8 cellular contexts compared by ENCODE assay signal in genomic region chr22:38201371-38201717, GRCh38. TPM values are rescaled to one million over a fixed set of nuclear protein-coding genes. Genes with fewer than 3 reads are reported as not detected.
DNase-seq lines count a peak whose midpoint lies in the region; TF ChIP-seq lines count a peak whose summit lies in the region.

No MANE protein-coding gene starts in this region.

- H3K27me3 ChIP-seq in DOHH2 (ENCODE audit: control insufficient read depth, low read length) (peaks cover 4% of the 10 kb centered on the region; the same call in 1 of the 2 replicates), PC-9 (ENCODE audit: insufficient read depth, low read depth) (no peaks in the 10 kb centered on the region), parathyroid adenoma (ENCODE audit: control insufficient read depth, insufficient read depth, low read length) (no peaks in the 10 kb centered on the region)

- H3K4me2 ChIP-seq in DOHH2 (ENCODE audit: low read length) (peak overlapping the region; percentile 91), PC-9 (peak overlapping the region; percentile 89), parathyroid adenoma (ENCODE audit: low read length) (peak overlapping the region; percentile 54)

- H2AFZ ChIP-seq in PC-9 (peak overlapping the region; percentile 72), parathyroid adenoma (peak overlapping the region; percentile 73)

- no peaks in the 10 kb centered on the region for H3K36me3 ChIP-seq in DOHH2 (ENCODE audit: control insufficient read depth, low read length)
- H3K36me3 ChIP-seq in PC-9 (ENCODE audit: low read depth): 0 out of 2 replicates have a peak, but pooled peaks cover 5% of the 10 kb centered on the region
- no peaks in the 10 kb centered on the region for H3K36me3 ChIP-seq in parathyroid adenoma (ENCODE audit: control insufficient read depth, insufficient read depth, low read length)

- H3K4me1 ChIP-seq in DOHH2 (ENCODE audit: control insufficient read depth, low read length) (peaks cover 35% of the 10 kb centered on the region), PC-9 (replicated peaks; ENCODE audit: insufficient read depth) (peaks cover 14% of the 10 kb centered on the region), parathyroid adenoma (no peaks in the 10 kb centered on the region)

- TF ChIP-seq CTCF in DOHH2 (IDR thresholded peaks at IDR 0.05; ENCODE audit: low read depth, low read length, poor library complexity, severe bottlenecking): no peak
- no peak for TF ChIP-seq CTCF in PC-9 (conservative IDR thresholded peaks at IDR 0.05)
- TF ChIP-seq CTCF in epithelial cell of proximal tubule (conservative IDR thresholded peaks at IDR 0.05; ENCODE audit: low read depth, low read length): no peak
- no peak for TF ChIP-seq CTCF in parathyroid adenoma (IDR thresholded peaks at IDR 0.05)

- H3K9me2 ChIP-seq in DOHH2 (replicated peaks; ENCODE audit: control insufficient read depth, low read length) (no peaks in the 10 kb centered on the region), PC-9 (ENCODE audit: insufficient read depth) (no peaks in the 10 kb centered on the region)

- intact Hi-C loops in PC-9 (cut with micrococcal nuclease; ENCODE audit: unreplicated experiment): loop anchor here (1.0 to 10.0 kb wide), 3 partner anchors 20 to 147 kb away; partner anchors contain the start of genes PICK1 and PLA2G6

- H3K27ac ChIP-seq in DOHH2 (ENCODE audit: low read depth, low read length) (no peak overlapping the region), PC-9 (no peak overlapping the region), parathyroid adenoma (peak overlapping the region; percentile 88)

- H3F3A ChIP-seq in DOHH2 (ENCODE audit: control insufficient read depth, insufficient read depth) (peaks cover 4% of the 10 kb centered on the region; the same call in 1 of the 2 replicates), PC-9 (ENCODE audit: insufficient read depth, low read depth) (peaks cover 14% of the 10 kb centered on the region; the same call in 1 of the 2 replicates)

- H3K9me3 ChIP-seq in DOHH2 (ENCODE audit: control insufficient read depth, insufficient read depth, low read length) (no peaks in the 10 kb centered on the region), PC-9 (ENCODE audit: insufficient read depth, low read depth) (no peaks in the 10 kb centered on the region), parathyroid adenoma (ENCODE audit: control insufficient read depth, low read length) (no peaks in the 10 kb centered on the region)

- CTCF ChIA-PET in PC-9 (lab: Charles Lee): interaction anchor here (0.7 to 1.4 kb wide), 2 partner anchors 148 to 149 kb away, joined by 7 to 8 read pairs; no protein-coding TSS in a partner anchor

- no peak for DNase-seq in PC-9
- DNase-seq in epithelial cell of proximal tubule (ENCODE audit: low read depth): no peak
- no peak for DNase-seq in NCI-H510A (lab: John Stamatoyannopoulos, UW)
- no peak for DNase-seq in stimulated activated CD8-positive, alpha-beta memory T cell treated with anti-CD3 and anti-CD28 coated beads, Interleukin-4, amount 100 ng/mL, for 48 hours
- no peak for DNase-seq in NCI-H69 (lab: John Stamatoyannopoulos, UW)
- no peak for DNase-seq in germinal center (ENCODE audit: low spot score)

- peaks cover 9% of the 10 kb centered on the region; the same call in 1 of the 2 replicates for H4K20me1 ChIP-seq in DOHH2 (ENCODE audit: control insufficient read depth, insufficient read depth, low read depth, low read length)
- peaks cover 36% of the 10 kb centered on the region for H4K20me1 ChIP-seq in PC-9 (ENCODE audit: insufficient read depth)

- no peaks in the 10 kb centered on the region for H3K79me2 ChIP-seq in DOHH2 (ENCODE audit: control insufficient read depth, low read length)
- peaks cover 40% of the 10 kb centered on the region for H3K79me2 ChIP-seq in PC-9 (ENCODE audit: low read depth)
- no peaks in the 10 kb centered on the region for H3K79me2 ChIP-seq in parathyroid adenoma

- peak overlapping the region; percentile 77 for H3K4me3 ChIP-seq in DOHH2 (ENCODE audit: low read length)
- H3K4me3 ChIP-seq in PC-9: peak overlapping the region; percentile 44
- H3K4me3 ChIP-seq in epithelial cell of proximal tubule (ENCODE audit: low read depth, low read length): peak overlapping the region; percentile 41
- H3K4me3 ChIP-seq in parathyroid adenoma (ENCODE audit: low read depth, low read length): no peak overlapping the region

- H3K9ac ChIP-seq in parathyroid adenoma: no peak overlapping the region

- BruUV-seq in PC-9 (replicated peaks; lab: Mats Ljungman, UMichigan): TSS peak; percentile 43

- POLR2A ChIA-PET in PC-9 (lab: Charles Lee; ENCODE audit: unreplicated experiment): interaction anchor here (0.5 to 0.8 kb wide), 10 partner anchors 15 to 197 kb away, joined by 3 to 12 read pairs (median 5); no protein-coding TSS in a partner anchor

RNA-seq across cellular contexts. Expression of gene MAFF, which starts 0.5 kb away (rescaled TPM):
- total RNA-seq in PC-9 (2021) (27.9 and 41.8 TPM in 2 replicates), epithelial cell of proximal tubule (30.6 and 42.1 TPM in 2 replicates)

RNA-seq across cellular contexts. Expression of gene PLA2G6, which starts 19.7 kb away (rescaled TPM):
- 39.8 and 45.6 TPM in 2 replicates for total RNA-seq in PC-9 (2021)
- total RNA-seq in epithelial cell of proximal tubule: 5.6 and 13.5 TPM in 2 replicates
